1 cellular context compared by ENCODE assay signal in genomic region chr2:241689306-241689705, GRCh38.
TF ChIP-seq lines count a peak whose summit lies in the region.

No MANE protein-coding gene starts in this region.

TF ChIP-seq in H1, 55 proteins besides CTCF, POLR2A, EP300 and RAD21:
- TF ChIP-seq CHD2 (IDR thresholded peaks at IDR 0.05; ENCODE audit: low read length), result no peak
- TF ChIP-seq KDM5A (IDR thresholded peaks at IDR 0.05; ENCODE audit: low read length), result no peak
- TF ChIP-seq HDAC2 (IDR thresholded peaks at IDR 0.05; ENCODE audit: borderline replicate concordance in 1 of 2, low read depth in 2 of 2, low read length in 2 of 2), result no peak
- TF ChIP-seq MAFK (IDR thresholded peaks at IDR 0.05; ENCODE audit: low read depth, low read length), result no peak
- TF ChIP-seq TAF1 (IDR thresholded peaks at IDR 0.05; ENCODE audit: low read depth, low read length), result no peak
- TF ChIP-seq SIX5 (IDR thresholded peaks at IDR 0.05; ENCODE audit: low read depth, low read length), result no peak
- TF ChIP-seq ASH2L (IDR thresholded peaks at IDR 0.05; ENCODE audit: low read length), result no peak
- TF ChIP-seq BCL11A (IDR thresholded peaks at IDR 0.05; ENCODE audit: low read depth in 2 of 2, low read length in 2 of 2), result no peak
- TF ChIP-seq CBX5 (IDR thresholded peaks at IDR 0.05; ENCODE audit: low read depth, low read length), result no peak
- no peak for TF ChIP-seq YY1 (IDR thresholded peaks at IDR 0.05; ENCODE audit: low read depth, low read length)
- TF ChIP-seq TCF12 (IDR thresholded peaks at IDR 0.05; ENCODE audit: low read depth, low read length), result no peak
- TF ChIP-seq SIRT6 (IDR thresholded peaks at IDR 0.05; ENCODE audit: low read length), result no peak
- no peak for TF ChIP-seq CREB1 (IDR thresholded peaks at IDR 0.05)
- TF ChIP-seq ATF2 (IDR thresholded peaks at IDR 0.05; ENCODE audit: low read length), result no peak
